Comparison of ENCODE assay signal across 1 cellular context in genomic region chr1:151455966-151456365, GRCh38.
TF ChIP-seq lines count a peak whose summit lies in the region.

No MANE protein-coding gene starts in this region.

TF ChIP-seq in neural cell, 6 proteins besides CTCF, POLR2A, EP300 and RAD21 (continued from another document):
- TF ChIP-seq, protein P1, sequence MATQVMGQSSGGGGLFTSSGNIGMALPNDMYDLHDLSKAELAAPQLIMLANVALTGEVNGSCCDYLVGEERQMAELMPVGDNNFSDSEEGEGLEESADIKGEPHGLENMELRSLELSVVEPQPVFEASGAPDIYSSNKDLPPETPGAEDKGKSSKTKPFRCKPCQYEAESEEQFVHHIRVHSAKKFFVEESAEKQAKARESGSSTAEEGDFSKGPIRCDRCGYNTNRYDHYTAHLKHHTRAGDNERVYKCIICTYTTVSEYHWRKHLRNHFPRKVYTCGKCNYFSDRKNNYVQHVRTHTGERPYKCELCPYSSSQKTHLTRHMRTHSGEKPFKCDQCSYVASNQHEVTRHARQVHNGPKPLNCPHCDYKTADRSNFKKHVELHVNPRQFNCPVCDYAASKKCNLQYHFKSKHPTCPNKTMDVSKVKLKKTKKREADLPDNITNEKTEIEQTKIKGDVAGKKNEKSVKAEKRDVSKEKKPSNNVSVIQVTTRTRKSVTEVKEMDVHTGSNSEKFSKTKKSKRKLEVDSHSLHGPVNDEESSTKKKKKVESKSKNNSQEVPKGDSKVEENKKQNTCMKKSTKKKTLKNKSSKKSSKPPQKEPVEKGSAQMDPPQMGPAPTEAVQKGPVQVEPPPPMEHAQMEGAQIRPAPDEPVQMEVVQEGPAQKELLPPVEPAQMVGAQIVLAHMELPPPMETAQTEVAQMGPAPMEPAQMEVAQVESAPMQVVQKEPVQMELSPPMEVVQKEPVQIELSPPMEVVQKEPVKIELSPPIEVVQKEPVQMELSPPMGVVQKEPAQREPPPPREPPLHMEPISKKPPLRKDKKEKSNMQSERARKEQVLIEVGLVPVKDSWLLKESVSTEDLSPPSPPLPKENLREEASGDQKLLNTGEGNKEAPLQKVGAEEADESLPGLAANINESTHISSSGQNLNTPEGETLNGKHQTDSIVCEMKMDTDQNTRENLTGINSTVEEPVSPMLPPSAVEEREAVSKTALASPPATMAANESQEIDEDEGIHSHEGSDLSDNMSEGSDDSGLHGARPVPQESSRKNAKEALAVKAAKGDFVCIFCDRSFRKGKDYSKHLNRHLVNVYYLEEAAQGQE (IDR thresholded peaks at IDR 0.05; ENCODE audit: borderline replicate concordance) = no peak
- TF ChIP-seq SMC3 (conservative IDR thresholded peaks at IDR 0.05; ENCODE audit: poor library complexity) = no peak
